Comparison of ENCODE assay signal across 10 cellular contexts in genomic region chr3:131796558-131796957, GRCh38.
A peak's percentile ranks its signal among the peaks of the same experiment; 100 is the strongest.
DNase-seq lines count a peak whose midpoint lies in the region; ATAC-seq and TF ChIP-seq lines count a peak whose summit lies in the region.
"Had no signal": no experiment of that assay in that cellular context is flagged by ENCODE, and none has a peak within 500 bp of the region (broad histone marks: within the 10 kb centered on the region; RNA-seq: fewer than 3 reads in every experiment).

No MANE protein-coding gene starts in this region.

- no peak overlapping the region for H3K27ac Mint-ChIP-seq in activated CD4-positive, alpha-beta T cell treated with anti-CD3 and anti-CD28 coated beads for 36 hours
- H3K27ac Mint-ChIP-seq in stimulated activated memory B cell treated with anti-CD40 and anti-IgM and Interleukin-4, amounts not matched to agents 10 μg/mL and 1 μg/mL and 100 μg/mL, for 72 hours, result no peak overlapping the region
- no peak overlapping the region for H3K27ac Mint-ChIP-seq in T-helper 17 cell

- CTCF ChIA-PET in activated CD4-positive, alpha-beta T cell treated with anti-CD3 and anti-CD28 coated beads for 36 hours (lab: Charles Lee), result interaction anchor here (0.9 to 5.3 kb wide), 5 partner anchors 14 to 238 kb away, joined by 3 to 27 read pairs (median 5); partner anchors contain the start of gene CPNE4

- H3K36me3 ChIP-seq in OCI-LY3 (replicated peaks; ENCODE audit: low read depth, low read length), result no peaks in the 10 kb centered on the region
- H3K36me3 ChIP-seq in MG63, result no peaks in the 10 kb centered on the region

- H3K9me3 Mint-ChIP-seq in activated CD4-positive, alpha-beta T cell treated with anti-CD3 and anti-CD28 coated beads for 36 hours (ENCODE audit: low read depth), result no peaks in the 10 kb centered on the region
- H3K9me3 Mint-ChIP-seq in stimulated activated memory B cell treated with anti-CD40 and anti-IgM and Interleukin-4, amounts not matched to agents 10 μg/mL and 1 μg/mL and 100 μg/mL, for 72 hours, result no peaks in the 10 kb centered on the region

- no peak overlapping the region for H3K27ac ChIP-seq in OCI-LY3 (ENCODE audit: low read length)
- H3K27ac ChIP-seq: parathyroid adenoma had no signal

- peak; percentile 25 for DNase-seq in activated CD4-positive, alpha-beta T cell treated with anti-CD3 and anti-CD28 coated beads for 36 hours
- DNase-seq in activated CD4-positive, alpha-beta T cell treated with anti-CD3 and anti-CD28 coated beads, Interleukin-2, amount 50 U/mL, for 48 hours, result no peak
- DNase-seq in Right ventricle myocardium inferior (ENCODE audit: missing footprints) (no peak), MG63 (no peak), T-helper 17 cell (no peak)
- DNase-seq: activated CD8-positive, alpha-beta memory T cell treated with anti-CD3 and anti-CD28 coated beads, Interleukin-2, amount 50 U/mL, for 4 hours had no signal

- intact Hi-C loops in activated CD4-positive, alpha-beta T cell treated with anti-CD3 and anti-CD28 coated beads for 36 hours (cut with DNase I, micrococcal nuclease), result loop anchor here (5.0 to 10.0 kb wide), 3 partner anchors 386 to 764 kb away; no protein-coding TSS in a partner anchor
- intact Hi-C loops in Right ventricle myocardium inferior (cut with DNase I), result loop anchor here (2.0 kb wide), 1 partner anchor 232 kb away; no protein-coding TSS in a partner anchor

- POLR2A ChIA-PET in activated CD4-positive, alpha-beta T cell treated with anti-CD3 and anti-CD28 coated beads for 36 hours (lab: Charles Lee), result no interaction called here

- H3K27me3 Mint-ChIP-seq in activated CD4-positive, alpha-beta T cell treated with anti-CD3 and anti-CD28 coated beads for 36 hours, result peaks cover 4% of the 10 kb centered on the region
- H3K27me3 Mint-ChIP-seq in stimulated activated memory B cell treated with anti-CD40 and anti-IgM and Interleukin-4, amounts not matched to agents 10 μg/mL and 1 μg/mL and 100 μg/mL, for 72 hours, result peaks cover 33% of the 10 kb centered on the region
- H3K27me3 Mint-ChIP-seq in T-helper 17 cell, result peaks cover 49% of the 10 kb centered on the region

- H3K9ac ChIP-seq in OCI-LY3 (ENCODE audit: low read length), result no peak overlapping the region
- H3K9ac ChIP-seq: parathyroid adenoma had no signal

- peaks cover 30% of the 10 kb centered on the region for H3K4me1 ChIP-seq in OCI-LY3 (ENCODE audit: low read length)
- H3K4me1 ChIP-seq: parathyroid adenoma had no signal

- H3K27me3 ChIP-seq in OCI-LY3 (ENCODE audit: low read depth, low read length), result no peaks in the 10 kb centered on the region
- no peaks in the 10 kb centered on the region for H3K27me3 ChIP-seq in MG63

- peaks cover 9% of the 10 kb centered on the region for H3K4me1 Mint-ChIP-seq in activated CD4-positive, alpha-beta T cell treated with anti-CD3 and anti-CD28 coated beads for 36 hours
- peaks cover 22% of the 10 kb centered on the region for H3K4me1 Mint-ChIP-seq in stimulated activated memory B cell treated with anti-CD40 and anti-IgM and Interleukin-4, amounts not matched to agents 10 μg/mL and 1 μg/mL and 100 μg/mL, for 72 hours
- peaks cover 10% of the 10 kb centered on the region for H3K4me1 Mint-ChIP-seq in T-helper 17 cell

- H3K4me3 ChIP-seq in OCI-LY3 (ENCODE audit: low read length), result peak overlapping the region; percentile 17
- no peak overlapping the region for H3K4me3 ChIP-seq in MG63

- no peaks in the 10 kb centered on the region for H3K36me3 Mint-ChIP-seq in activated CD4-positive, alpha-beta T cell treated with anti-CD3 and anti-CD28 coated beads for 36 hours (ENCODE audit: low read depth)
- no peaks in the 10 kb centered on the region for H3K36me3 Mint-ChIP-seq in stimulated activated memory B cell treated with anti-CD40 and anti-IgM and Interleukin-4, amounts not matched to agents 10 μg/mL and 1 μg/mL and 100 μg/mL, for 72 hours
- H3K36me3 Mint-ChIP-seq in T-helper 17 cell (ENCODE audit: low read depth), result no peaks in the 10 kb centered on the region

- peak overlapping the region; percentile 52 for H3K4me2 ChIP-seq in OCI-LY3 (ENCODE audit: low read length)

- H3K4me3 Mint-ChIP-seq in activated CD4-positive, alpha-beta T cell treated with anti-CD3 and anti-CD28 coated beads for 36 hours, result no peak overlapping the region
- no peak overlapping the region for H3K4me3 Mint-ChIP-seq in stimulated activated memory B cell treated with anti-CD40 and anti-IgM and Interleukin-4, amounts not matched to agents 10 μg/mL and 1 μg/mL and 100 μg/mL, for 72 hours
- no peak overlapping the region for H3K4me3 Mint-ChIP-seq in T-helper 17 cell

- H3K9me3 ChIP-seq in OCI-LY3 (ENCODE audit: insufficient read depth, low read length), result no peaks in the 10 kb centered on the region
- H3K9me3 ChIP-seq in MG63, result no peaks in the 10 kb centered on the region
- no peaks in the 10 kb centered on the region for H3K9me3 ChIP-seq in T-helper 17 cell (ENCODE audit: control insufficient read depth, low read length, poor library complexity, severe bottlenecking)

- no peak overlapping the region for H2AFZ ChIP-seq in OCI-LY3 (ENCODE audit: low read depth, low read length)
- H2AFZ ChIP-seq: parathyroid adenoma had no signal

- no peaks in the 10 kb centered on the region for H4K20me1 ChIP-seq in OCI-LY3 (ENCODE audit: insufficient read depth, low read length)

- ATAC-seq in activated CD4-positive, alpha-beta T cell treated with anti-CD3 and anti-CD28 coated beads for 36 hours, result peak; percentile 72
- peak; percentile 54 for ATAC-seq in HG02852 (IDR thresholded peaks at IDR 0.05; ENCODE audit: unreplicated experiment)
- ATAC-seq in stimulated activated memory B cell treated with anti-CD40 and anti-IgM and Interleukin-4, amounts not matched to agents 10 μg/mL and 1 μg/mL and 100 μg/mL, for 72 hours, result peak; percentile 73
- no peak for ATAC-seq in Right ventricle myocardium inferior
- ATAC-seq in T-helper 17 cell, result no peak

- H3K79me2 ChIP-seq in OCI-LY3 (ENCODE audit: low read length), result no peaks in the 10 kb centered on the region
- H3K79me2 ChIP-seq: parathyroid adenoma had no signal

- TF ChIP-seq CTCF in OCI-LY3 (IDR thresholded peaks at IDR 0.05; ENCODE audit: low read depth, low read length), result no peak

Comparison
In these comparisons a context has a peak if more than half of its experiments do, and no peak if none do; other contexts are left out.
1. ATAC-seq: peak in activated CD4-positive, alpha-beta T cell treated with anti-CD3 and anti-CD28 coated beads for 36 hours (single experiment), HG02852 (single experiment) and stimulated activated memory B cell treated with anti-CD40 and anti-IgM and Interleukin-4, amounts not matched to agents 10 μg/mL and 1 μg/mL and 100 μg/mL, for 72 hours (single experiment); none in Right ventricle myocardium inferior (single experiment) and T-helper 17 cell (single experiment).